11 cellular contexts compared by ENCODE assay signal in the genomic region with DNA sequence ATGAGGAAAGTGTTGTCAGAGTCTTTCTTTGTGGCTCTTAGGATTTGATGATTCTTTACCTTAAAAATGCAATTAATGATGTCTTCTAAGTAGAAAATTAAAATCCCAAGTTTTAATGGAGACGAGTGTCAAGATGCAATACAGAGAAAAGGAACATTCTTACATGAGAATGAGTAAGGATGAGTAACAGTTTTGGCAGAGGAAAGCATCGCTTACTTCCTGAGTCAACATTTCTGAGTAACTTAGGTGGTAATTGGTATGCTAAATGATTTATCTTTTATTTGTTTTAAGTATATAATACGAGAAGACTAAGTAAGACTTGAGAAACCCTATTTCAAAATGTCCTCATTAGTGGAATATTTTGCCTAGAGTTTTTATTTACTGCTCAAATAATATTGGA.
DNase-seq lines count a peak whose midpoint lies in the region; ATAC-seq, FAIRE-seq and TF ChIP-seq lines count a peak whose summit lies in the region.
"Had no signal": no experiment of that assay in that cellular context is flagged by ENCODE, and none has a peak within 500 bp of the region (broad histone marks: within the 10 kb centered on the region; RNA-seq: fewer than 3 reads in every experiment).

No MANE protein-coding gene starts in this region.

- H3K4me1 Mint-ChIP-seq in activated T-helper 2 cell treated with anti-CD3 and anti-CD28 coated beads, Interferon-gamma antibody, Interleukin-2, Interleukin-4, amounts not matched to agents 10 μg/mL and 5 μg/mL and 100 μg/mL, durations not matched to agents 14 hours and 24 hours and 36 hours (ENCODE audit: low read depth) = peaks cover 58% of the 10 kb centered on the region

- no peak for TF ChIP-seq POLR2A in H54 (IDR thresholded peaks at IDR 0.05; ENCODE audit: low read depth, low read length)

- H3K9me3 Mint-ChIP-seq in activated T-helper 2 cell treated with anti-CD3 and anti-CD28 coated beads, Interferon-gamma antibody, Interleukin-2, Interleukin-4, amounts not matched to agents 10 μg/mL and 5 μg/mL and 100 μg/mL, durations not matched to agents 14 hours and 24 hours and 36 hours = no peaks in the 10 kb centered on the region

- peaks cover 76% of the 10 kb centered on the region for H3K36me3 Mint-ChIP-seq in activated T-helper 2 cell treated with anti-CD3 and anti-CD28 coated beads, Interferon-gamma antibody, Interleukin-2, Interleukin-4, amounts not matched to agents 10 μg/mL and 5 μg/mL and 100 μg/mL, durations not matched to agents 14 hours and 24 hours and 36 hours (ENCODE audit: low read depth)

- TF ChIP-seq CTCF in AG09309 (IDR thresholded peaks at IDR 0.05; ENCODE audit: control insufficient read depth, insufficient read depth, low read depth, low read length, missing control alignments) = no peak

- H3K27me3 Mint-ChIP-seq in activated T-helper 2 cell treated with anti-CD3 and anti-CD28 coated beads, Interferon-gamma antibody, Interleukin-2, Interleukin-4, amounts not matched to agents 10 μg/mL and 5 μg/mL and 100 μg/mL, durations not matched to agents 14 hours and 24 hours and 36 hours (ENCODE audit: low read depth) = no peaks in the 10 kb centered on the region

- FAIRE-seq in H54 (lab: Jason Lieb, UNC) = peak; percentile 81
- no peak for FAIRE-seq in HTR-8/SVneo (lab: Jason Lieb, UNC)

- intact Hi-C loops in activated T-helper 2 cell treated with anti-CD3 and anti-CD28 coated beads, Interferon-gamma antibody, Interleukin-2, Interleukin-4, amounts not matched to agents 10 μg/mL and 5 μg/mL and 100 μg/mL, durations not matched to agents 14 hours and 24 hours and 36 hours (cut with micrococcal nuclease) = loop anchor here (10.0 kb wide), 2 partner anchors 537 to 733 kb away; no protein-coding TSS in a partner anchor
- intact Hi-C loops in left colon (cut with DNase I, micrococcal nuclease) = no loop called here

- DNase-seq in AG09309 (ENCODE audit: low read depth) = peak; percentile 87
- DNase-seq in H54 (ENCODE audit: insufficient read length, low spot score) = no peak
- no peak for DNase-seq in activated T-helper 2 cell treated with anti-CD3 and anti-CD28 coated beads, Interferon-gamma antibody, Interleukin-2, Interleukin-4, amounts not matched to agents 10 μg/mL and 5 μg/mL and 100 μg/mL, durations not matched to agents 14 hours and 24 hours and 36 hours (ENCODE audit: low spot score)
- DNase-seq in iris pigment epithelial cell (ENCODE audit: low read depth) = peak; percentile 96
- no peak for DNase-seq in NCI-H1048 (lab: John Stamatoyannopoulos, UW)
- DNase-seq in HTR-8/SVneo (ENCODE audit: insufficient read length, low spot score) = no peak
- DNase-seq in left colon = no peak
- DNase-seq: anterior cingulate cortex, NCI-H2171 had no signal

- peak overlapping the region; percentile 72 for H3K27ac Mint-ChIP-seq in activated T-helper 2 cell treated with anti-CD3 and anti-CD28 coated beads, Interferon-gamma antibody, Interleukin-2, Interleukin-4, amounts not matched to agents 10 μg/mL and 5 μg/mL and 100 μg/mL, durations not matched to agents 14 hours and 24 hours and 36 hours

- no peak overlapping the region for H3K4me3 ChIP-seq in AG09309 (ENCODE audit: control insufficient read depth, low read depth, low read length)
- H3K4me3 ChIP-seq: hepatocyte had no signal

- ATAC-seq in HG02678 (IDR thresholded peaks at IDR 0.05; ENCODE audit: unreplicated experiment) (no peak), left colon (no peak)

- H3K4me3 Mint-ChIP-seq in activated T-helper 2 cell treated with anti-CD3 and anti-CD28 coated beads, Interferon-gamma antibody, Interleukin-2, Interleukin-4, amounts not matched to agents 10 μg/mL and 5 μg/mL and 100 μg/mL, durations not matched to agents 14 hours and 24 hours and 36 hours (ENCODE audit: low read depth) = no peak overlapping the region

Comparison
In these comparisons a context has a peak if more than half of its experiments do, and no peak if none do; other contexts are left out.
1. DNase-seq: peak in AG09309 (single experiment) and iris pigment epithelial cell (single experiment); none in H54 (single experiment), activated T-helper 2 cell treated with anti-CD3 and anti-CD28 coated beads, Interferon-gamma antibody, Interleukin-2, Interleukin-4, amounts not matched to agents 10 μg/mL and 5 μg/mL and 100 μg/mL, durations not matched to agents 14 hours and 24 hours and 36 hours (single experiment), NCI-H1048 (single experiment), HTR-8/SVneo (single experiment) and left colon (0 of 2).